ENCODE assay signal across 4 cellular contexts in the genomic region with DNA sequence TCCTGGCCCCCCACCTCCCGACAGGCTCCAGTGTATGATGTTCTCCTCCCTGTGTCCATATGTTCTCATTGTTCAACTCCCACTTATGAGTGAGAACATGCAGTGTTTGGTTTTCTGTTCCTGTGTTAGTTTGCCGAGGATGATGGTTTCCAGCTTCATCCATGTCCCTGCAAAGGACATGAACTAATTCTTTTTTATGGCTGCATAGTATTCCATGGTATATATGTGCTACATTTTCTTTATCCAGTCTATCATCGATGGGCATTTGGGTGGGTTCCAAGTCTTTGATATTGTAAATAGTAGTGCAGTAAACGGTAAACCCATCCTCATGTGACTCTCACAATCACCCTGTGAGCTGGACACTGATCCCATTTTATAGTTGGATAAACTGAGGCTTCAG.
DNase-seq lines count a peak whose midpoint lies in the region; ATAC-seq, FAIRE-seq and TF ChIP-seq lines count a peak whose summit lies in the region.
"Not testable (repeated sequence)": the region's sequence is repeated elsewhere in the genome, so short reads cannot be mapped to it uniquely, and the experiment has no call there.

No MANE protein-coding gene starts in this region.

- H3K27me3 Mint-ChIP-seq in activated naive CD4-positive, alpha-beta T cell treated with anti-CD3 and anti-CD28 coated beads, Interleukin-2, amount 50 U/mL, for 24 hours; neural progenitor cell (ENCODE audit: insufficient read depth, low read depth): not testable (repeated sequence)

- H3K79me2 ChIP-seq in K562 (ENCODE audit: control insufficient read depth, insufficient read depth, low read length); neural progenitor cell (ENCODE audit: low read depth): not testable (repeated sequence)

- not testable (repeated sequence) for H3K9me3 ChIP-seq in HEK293 (ENCODE audit: control insufficient read depth, insufficient read depth, low read depth, low read length); K562 (replicated peaks; ENCODE audit: control insufficient read depth, insufficient read depth, low read depth, low read length); neural progenitor cell (ENCODE audit: low read depth)

- not testable (repeated sequence) for H3K4me3 Mint-ChIP-seq in activated naive CD4-positive, alpha-beta T cell treated with anti-CD3 and anti-CD28 coated beads, Interleukin-2, amount 50 U/mL, for 24 hours
- H3K4me3 Mint-ChIP-seq in neural progenitor cell, result peak overlapping the region; percentile 7

- H3K4me1 Mint-ChIP-seq in activated naive CD4-positive, alpha-beta T cell treated with anti-CD3 and anti-CD28 coated beads, Interleukin-2, amount 50 U/mL, for 24 hours, result not testable (repeated sequence)
- peaks cover 15% of the 10 kb centered on the region for H3K4me1 Mint-ChIP-seq in neural progenitor cell

- not testable (repeated sequence) for H3K4me3 ChIP-seq in HEK293 (ENCODE audit: low read depth, low read length); K562; neural progenitor cell

- FAIRE-seq in K562 (lab: Jason Lieb, UNC), result not testable (repeated sequence)

- H3K4me1 ChIP-seq in HEK293 (ENCODE audit: control insufficient read depth, insufficient read depth, low read length); K562 (replicated peaks in 1 of 2; ENCODE audit: control insufficient read depth in 2 of 2, insufficient read depth in 2 of 2, low read length in 2 of 2); neural progenitor cell: not testable (repeated sequence)

- intact Hi-C loops in K562 (cut with micrococcal nuclease), result not testable (repeated sequence)

- in situ Hi-C loops in K562 (cut with MboI), result loop anchor here (25.0 kb wide), 1 partner anchor 814 kb away; a partner anchor contains a TSS

- not testable (repeated sequence) for TF ChIP-seq CTCF in HEK293 (tag by site-specific recombination; IDR thresholded peaks at IDR 0.05); K562 (IDR thresholded peaks at IDR 0.05 in 2 of 3, conservative IDR thresholded peaks at IDR 0.05 in 1 of 3; ENCODE audit: insufficient read depth in 2 of 3, low read depth in 1 of 3, low read length in 3 of 3); neural progenitor cell (IDR thresholded peaks at IDR 0.05)

- H3F3A ChIP-seq in neural progenitor cell (ENCODE audit: low read depth), result not testable (repeated sequence)

- H3K9me1 ChIP-seq in K562 (ENCODE audit: control insufficient read depth, insufficient read depth, low read length), result not testable (repeated sequence)

- TF ChIP-seq EP300 in K562 (IDR thresholded peaks at IDR 0.05; ENCODE audit: low read length), result not testable (repeated sequence)

- H3K4me2 ChIP-seq in K562 (ENCODE audit: insufficient read depth, low read length); neural progenitor cell: not testable (repeated sequence)

- H2AFZ ChIP-seq in K562 (ENCODE audit: low read depth, low read length); neural progenitor cell (replicated peaks): not testable (repeated sequence)

- BruUV-seq in K562 (replicated peaks; lab: Mats Ljungman, UMichigan), result not testable (repeated sequence)

- not testable (repeated sequence) for H3K27me3 ChIP-seq in K562 (ENCODE audit: control insufficient read depth in 2 of 2, insufficient read depth in 2 of 2, low read length in 2 of 2); neural progenitor cell

- TF ChIP-seq POLR2A in K562 (conservative IDR thresholded peaks at IDR 0.05), result not testable (repeated sequence)

- H3K36me3 ChIP-seq in HEK293 (ENCODE audit: control insufficient read depth in 2 of 2, insufficient read depth in 1 of 2, low read length in 2 of 2); K562 (ENCODE audit: control insufficient read depth, insufficient read depth, low read length); neural progenitor cell: not testable (repeated sequence)

- not testable (repeated sequence) for ATAC-seq in K562

- H3K27ac ChIP-seq in HEK293 (ENCODE audit: extremely low read depth, low read depth, low read length); K562 (ENCODE audit: extremely low read depth, low read depth, low read length); neural progenitor cell: not testable (repeated sequence)

- 0% methylated on average over 4 of the region's 4 CpGs for WGBS in K562 (ENCODE audit: insufficient coverage, low coverage, missing lambda C conversion rate)

- DNase-seq in K562 (ENCODE audit: extremely low read depth in 1 of 4, low spot score in 3 of 4); neural progenitor cell (ENCODE audit: low spot score): not testable (repeated sequence)

- POLR2A ChIA-PET in HEK293 (lab: Yijun Ruan, JAX); K562 (lab: Yijun Ruan, JAX): not testable (repeated sequence)

- CTCF ChIA-PET in HEK293 (lab: Yijun Ruan, JAX); K562 (lab: Yijun Ruan, JAX; ENCODE audit: low intra/inter-chr PET ratio): not testable (repeated sequence)

- not testable (repeated sequence) for H3K9ac ChIP-seq in K562 (ENCODE audit: insufficient read depth in 1 of 2, low read depth in 2 of 2, low read length in 2 of 2); neural progenitor cell

- not testable (repeated sequence) for H4K20me1 ChIP-seq in K562 (replicated peaks; ENCODE audit: control insufficient read depth, insufficient read depth, low read length); neural progenitor cell (ENCODE audit: low read depth)

- peak overlapping the region; percentile 11 for H3K27ac Mint-ChIP-seq in activated naive CD4-positive, alpha-beta T cell treated with anti-CD3 and anti-CD28 coated beads, Interleukin-2, amount 50 U/mL, for 24 hours
- H3K27ac Mint-ChIP-seq in neural progenitor cell, result not testable (repeated sequence)

- not testable (repeated sequence) for TF ChIP-seq RAD21 in K562 (CRISPR knock-in tag; conservative IDR thresholded peaks at IDR 0.05 in 1 of 2, IDR thresholded peaks at IDR 0.05 in 1 of 2)

- not testable (repeated sequence) for H3K36me3 Mint-ChIP-seq in activated naive CD4-positive, alpha-beta T cell treated with anti-CD3 and anti-CD28 coated beads, Interleukin-2, amount 50 U/mL, for 24 hours; neural progenitor cell

- H3K9me3 Mint-ChIP-seq in activated naive CD4-positive, alpha-beta T cell treated with anti-CD3 and anti-CD28 coated beads, Interleukin-2, amount 50 U/mL, for 24 hours; neural progenitor cell: not testable (repeated sequence)

TF ChIP-seq in HEK293, 187 proteins besides CTCF, POLR2A, EP300 and RAD21:
- peak; percentile 95 for TF ChIP-seq ZNF146 (tag by site-specific recombination; IDR thresholded peaks at IDR 0.05)

TF ChIP-seq in K562, 482 proteins besides CTCF, POLR2A, EP300 and RAD21:
- TF ChIP-seq ZNF146 (CRISPR knock-in tag; IDR thresholded peaks at IDR 0.05; ENCODE audit: unreplicated experiment) (peak; percentile 66), RBM25 (IDR thresholded peaks at IDR 0.05; ENCODE audit: low read depth, low read length, severe bottlenecking) (peak; percentile 58)
